ENCODE assay signal across 1 cellular context in genomic region chr2:175175320-175175719, GRCh38.
TF ChIP-seq lines count a peak whose summit lies in the region.

No MANE protein-coding gene starts in this region.

TF ChIP-seq in K562, 482 proteins besides CTCF, POLR2A, EP300 and RAD21:
- no peak for TF ChIP-seq ATF3 (IDR thresholded peaks at IDR 0.05)
- TF ChIP-seq ATF3 (CRISPR knock-in tag; conservative IDR thresholded peaks at IDR 0.05), result 0 out of 2 replicates have a peak, but pooled peaks have one; percentile 16
- 0 out of 2 replicates have a peak, but pooled peaks have one; percentile 7 for TF ChIP-seq POLR2AphosphoS5 (IDR thresholded peaks at IDR 0.05; ENCODE audit: control insufficient read depth, insufficient read depth, low read depth, low read length)
- TF ChIP-seq SRSF3 (IDR thresholded peaks at IDR 0.05; ENCODE audit: insufficient read depth, low read length), result no peak
- TF ChIP-seq, protein P1, sequence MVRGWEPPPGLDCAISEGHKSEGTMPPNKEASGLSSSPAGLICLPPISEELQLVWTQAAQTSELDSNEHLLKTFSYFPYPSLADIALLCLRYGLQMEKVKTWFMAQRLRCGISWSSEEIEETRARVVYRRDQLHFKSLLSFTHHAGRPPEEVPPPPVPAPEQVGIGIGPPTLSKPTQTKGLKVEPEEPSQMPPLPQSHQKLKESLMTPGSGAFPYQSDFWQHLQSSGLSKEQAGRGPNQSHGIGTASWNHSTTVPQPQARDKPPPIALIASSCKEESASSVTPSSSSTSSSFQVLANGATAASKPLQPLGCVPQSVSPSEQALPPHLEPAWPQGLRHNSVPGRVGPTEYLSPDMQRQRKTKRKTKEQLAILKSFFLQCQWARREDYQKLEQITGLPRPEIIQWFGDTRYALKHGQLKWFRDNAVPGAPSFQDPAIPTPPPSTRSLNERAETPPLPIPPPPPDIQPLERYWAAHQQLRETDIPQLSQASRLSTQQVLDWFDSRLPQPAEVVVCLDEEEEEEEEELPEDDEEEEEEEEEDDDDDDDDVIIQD (CRISPR knock-in tag; IDR thresholded peaks at IDR 0.05), result no peak
- TF ChIP-seq, protein P2, sequence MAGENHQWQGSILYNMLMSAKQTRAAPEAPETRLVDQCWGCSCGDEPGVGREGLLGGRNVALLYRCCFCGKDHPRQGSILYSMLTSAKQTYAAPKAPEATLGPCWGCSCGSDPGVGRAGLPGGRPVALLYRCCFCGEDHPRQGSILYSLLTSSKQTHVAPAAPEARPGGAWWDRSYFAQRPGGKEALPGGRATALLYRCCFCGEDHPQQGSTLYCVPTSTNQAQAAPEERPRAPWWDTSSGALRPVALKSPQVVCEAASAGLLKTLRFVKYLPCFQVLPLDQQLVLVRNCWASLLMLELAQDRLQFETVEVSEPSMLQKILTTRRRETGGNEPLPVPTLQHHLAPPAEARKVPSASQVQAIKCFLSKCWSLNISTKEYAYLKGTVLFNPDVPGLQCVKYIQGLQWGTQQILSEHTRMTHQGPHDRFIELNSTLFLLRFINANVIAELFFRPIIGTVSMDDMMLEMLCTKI (IDR thresholded peaks at IDR 0.05; ENCODE audit: partially characterized antibody), result no peak
- no peak for TF ChIP-seq MTA1 (IDR thresholded peaks at IDR 0.05; ENCODE audit: borderline replicate concordance)
- no peak for TF ChIP-seq RBM22 (IDR thresholded peaks at IDR 0.05; ENCODE audit: low read depth, low read length, poor library complexity, severe bottlenecking)
- TF ChIP-seq RBFOX2 (IDR thresholded peaks at IDR 0.05; ENCODE audit: low read depth, low read length), result 0 out of 2 replicates have a peak, but pooled peaks have one; percentile 5
- TF ChIP-seq SUPT5H (IDR thresholded peaks at IDR 0.05), result peak; percentile 33; the same call in 1 of the 2 replicates
- no peak for TF ChIP-seq ZBTB8A (IDR thresholded peaks at IDR 0.05; ENCODE audit: partially characterized antibody)
- TF ChIP-seq EHMT2 (IDR thresholded peaks at IDR 0.05), result peak; percentile 47; the same call in 1 of the 2 replicates
- no peak for TF ChIP-seq ARID2 (IDR thresholded peaks at IDR 0.05)
- no peak for TF ChIP-seq MAFK (IDR thresholded peaks at IDR 0.05; ENCODE audit: low read length)
- no peak for TF ChIP-seq MCM7 (IDR thresholded peaks at IDR 0.05)
- no peak for TF ChIP-seq SOX6 (IDR thresholded peaks at IDR 0.05)
- TF ChIP-seq POLR2B (IDR thresholded peaks at IDR 0.05; ENCODE audit: low read depth, partially characterized antibody), result peak; percentile 56
- no peak for TF ChIP-seq STAT5B (CRISPR knock-in tag; IDR thresholded peaks at IDR 0.05)
- peak; percentile 22; the same call in 1 of the 2 replicates for TF ChIP-seq NFIC (IDR thresholded peaks at IDR 0.05)
- TF ChIP-seq, protein P3, sequence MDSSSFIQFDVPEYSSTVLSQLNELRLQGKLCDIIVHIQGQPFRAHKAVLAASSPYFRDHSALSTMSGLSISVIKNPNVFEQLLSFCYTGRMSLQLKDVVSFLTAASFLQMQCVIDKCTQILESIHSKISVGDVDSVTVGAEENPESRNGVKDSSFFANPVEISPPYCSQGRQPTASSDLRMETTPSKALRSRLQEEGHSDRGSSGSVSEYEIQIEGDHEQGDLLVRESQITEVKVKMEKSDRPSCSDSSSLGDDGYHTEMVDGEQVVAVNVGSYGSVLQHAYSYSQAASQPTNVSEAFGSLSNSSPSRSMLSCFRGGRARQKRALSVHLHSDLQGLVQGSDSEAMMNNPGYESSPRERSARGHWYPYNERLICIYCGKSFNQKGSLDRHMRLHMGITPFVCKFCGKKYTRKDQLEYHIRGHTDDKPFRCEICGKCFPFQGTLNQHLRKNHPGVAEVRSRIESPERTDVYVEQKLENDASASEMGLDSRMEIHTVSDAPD (CRISPR knock-in tag; IDR thresholded peaks at IDR 0.05), result no peak
- no peak for TF ChIP-seq PATZ1 (CRISPR knock-in tag; IDR thresholded peaks at IDR 0.05; ENCODE audit: borderline replicate concordance)
- TF ChIP-seq, protein P4, sequence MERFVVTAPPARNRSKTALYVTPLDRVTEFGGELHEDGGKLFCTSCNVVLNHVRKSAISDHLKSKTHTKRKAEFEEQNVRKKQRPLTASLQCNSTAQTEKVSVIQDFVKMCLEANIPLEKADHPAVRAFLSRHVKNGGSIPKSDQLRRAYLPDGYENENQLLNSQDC (CRISPR knock-in tag; IDR thresholded peaks at IDR 0.05), result no peak
- no peak for TF ChIP-seq HNRNPH1 (optimal IDR thresholded peaks at IDR 0.05; ENCODE audit: low read depth, low read length)
- TF ChIP-seq SNAPC5 (CRISPR knock-in tag; IDR thresholded peaks at IDR 0.05), result no peak
- no peak for TF ChIP-seq RFX5 (IDR thresholded peaks at IDR 0.05; ENCODE audit: low read depth, low read length)
- TF ChIP-seq, protein P5, sequence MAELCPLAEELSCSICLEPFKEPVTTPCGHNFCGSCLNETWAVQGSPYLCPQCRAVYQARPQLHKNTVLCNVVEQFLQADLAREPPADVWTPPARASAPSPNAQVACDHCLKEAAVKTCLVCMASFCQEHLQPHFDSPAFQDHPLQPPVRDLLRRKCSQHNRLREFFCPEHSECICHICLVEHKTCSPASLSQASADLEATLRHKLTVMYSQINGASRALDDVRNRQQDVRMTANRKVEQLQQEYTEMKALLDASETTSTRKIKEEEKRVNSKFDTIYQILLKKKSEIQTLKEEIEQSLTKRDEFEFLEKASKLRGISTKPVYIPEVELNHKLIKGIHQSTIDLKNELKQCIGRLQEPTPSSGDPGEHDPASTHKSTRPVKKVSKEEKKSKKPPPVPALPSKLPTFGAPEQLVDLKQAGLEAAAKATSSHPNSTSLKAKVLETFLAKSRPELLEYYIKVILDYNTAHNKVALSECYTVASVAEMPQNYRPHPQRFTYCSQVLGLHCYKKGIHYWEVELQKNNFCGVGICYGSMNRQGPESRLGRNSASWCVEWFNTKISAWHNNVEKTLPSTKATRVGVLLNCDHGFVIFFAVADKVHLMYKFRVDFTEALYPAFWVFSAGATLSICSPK (IDR thresholded peaks at IDR 0.05; ENCODE audit: borderline replicate concordance), result no peak
- peak; percentile 30; the same call in 1 of the 2 replicates for TF ChIP-seq DPF2 (IDR thresholded peaks at IDR 0.05)
- TF ChIP-seq FOXP1 (CRISPR knock-in tag; IDR thresholded peaks at IDR 0.05), result no peak
- TF ChIP-seq, protein P6, sequence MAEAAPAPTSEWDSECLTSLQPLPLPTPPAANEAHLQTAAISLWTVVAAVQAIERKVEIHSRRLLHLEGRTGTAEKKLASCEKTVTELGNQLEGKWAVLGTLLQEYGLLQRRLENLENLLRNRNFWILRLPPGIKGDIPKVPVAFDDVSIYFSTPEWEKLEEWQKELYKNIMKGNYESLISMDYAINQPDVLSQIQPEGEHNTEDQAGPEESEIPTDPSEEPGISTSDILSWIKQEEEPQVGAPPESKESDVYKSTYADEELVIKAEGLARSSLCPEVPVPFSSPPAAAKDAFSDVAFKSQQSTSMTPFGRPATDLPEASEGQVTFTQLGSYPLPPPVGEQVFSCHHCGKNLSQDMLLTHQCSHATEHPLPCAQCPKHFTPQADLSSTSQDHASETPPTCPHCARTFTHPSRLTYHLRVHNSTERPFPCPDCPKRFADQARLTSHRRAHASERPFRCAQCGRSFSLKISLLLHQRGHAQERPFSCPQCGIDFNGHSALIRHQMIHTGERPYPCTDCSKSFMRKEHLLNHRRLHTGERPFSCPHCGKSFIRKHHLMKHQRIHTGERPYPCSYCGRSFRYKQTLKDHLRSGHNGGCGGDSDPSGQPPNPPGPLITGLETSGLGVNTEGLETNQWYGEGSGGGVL (CRISPR knock-in tag; IDR thresholded peaks at IDR 0.05), result no peak
- no peak for TF ChIP-seq ZNF778 (CRISPR knock-in tag; IDR thresholded peaks at IDR 0.05)
